In genomic region chr11:40376346-40376745, GRCh38 we compare ENCODE assay signal across 22 cellular contexts.
"Had no signal": no experiment of that assay in that cellular context is flagged by ENCODE, and none has a peak within 500 bp of the region (broad histone marks: within the 10 kb centered on the region; RNA-seq: fewer than 3 reads in every experiment).

No MANE protein-coding gene starts in this region.

- DNase-seq: dorsolateral prefrontal cortex; effector CD8-positive, alpha-beta T cell; foreskin melanocyte; head of caudate nucleus; kidney; left cardiac atrium; left ventricle myocardium superior; mesendoderm; naive thymus-derived CD4-positive, alpha-beta T cell; posterior cingulate gyrus; right cardiac atrium; small intestine; stimulated activated CD4-positive, alpha-beta T cell treated with anti-CD3 and anti-CD28 coated beads, Interleukin-4, amount 100 ng/mL, for 1 hour; stimulated activated CD8-positive, alpha-beta memory T cell treated with anti-CD3 and anti-CD28 coated beads, Interleukin-4, amount 100 ng/mL, for 48 hours; tibial artery; upper lobe of left lung; uterus had no signal

- H2AFZ ChIP-seq: hepatocyte had no signal

- H3K4me1 ChIP-seq: tibial artery, upper lobe of left lung, uterus had no signal

- H3K79me2 ChIP-seq: hepatocyte had no signal

- H3K9me3 ChIP-seq: tibial artery, upper lobe of left lung, uterus had no signal

- H3K36me3 ChIP-seq: tibial artery, upper lobe of left lung, uterus had no signal

- H3K27me3 ChIP-seq: dorsolateral prefrontal cortex, hepatocyte, tibial artery, upper lobe of left lung, uterus had no signal

- ATAC-seq: esophagus mucosa; left cardiac atrium; left ventricle myocardium superior; naive thymus-derived CD4-positive, alpha-beta T cell; right cardiac atrium; stimulated activated effector memory CD8-positive, alpha-beta T cell treated with anti-CD3 and anti-CD28 coated beads, Interleukin-12 subunit alpha, Interleukin-12 subunit beta, amount 100 ng/mL, for 72 hours had no signal

- H3K4me2 ChIP-seq: hepatocyte had no signal

- H3K27ac ChIP-seq: coronary artery, dorsolateral prefrontal cortex, hepatocyte, tibial artery, upper lobe of left lung, uterus had no signal

- H3K4me3 ChIP-seq: coronary artery, dorsolateral prefrontal cortex, hepatocyte, lung, tibial artery, upper lobe of left lung, uterus had no signal
